1 cellular context compared by ENCODE assay signal in the genomic region with DNA sequence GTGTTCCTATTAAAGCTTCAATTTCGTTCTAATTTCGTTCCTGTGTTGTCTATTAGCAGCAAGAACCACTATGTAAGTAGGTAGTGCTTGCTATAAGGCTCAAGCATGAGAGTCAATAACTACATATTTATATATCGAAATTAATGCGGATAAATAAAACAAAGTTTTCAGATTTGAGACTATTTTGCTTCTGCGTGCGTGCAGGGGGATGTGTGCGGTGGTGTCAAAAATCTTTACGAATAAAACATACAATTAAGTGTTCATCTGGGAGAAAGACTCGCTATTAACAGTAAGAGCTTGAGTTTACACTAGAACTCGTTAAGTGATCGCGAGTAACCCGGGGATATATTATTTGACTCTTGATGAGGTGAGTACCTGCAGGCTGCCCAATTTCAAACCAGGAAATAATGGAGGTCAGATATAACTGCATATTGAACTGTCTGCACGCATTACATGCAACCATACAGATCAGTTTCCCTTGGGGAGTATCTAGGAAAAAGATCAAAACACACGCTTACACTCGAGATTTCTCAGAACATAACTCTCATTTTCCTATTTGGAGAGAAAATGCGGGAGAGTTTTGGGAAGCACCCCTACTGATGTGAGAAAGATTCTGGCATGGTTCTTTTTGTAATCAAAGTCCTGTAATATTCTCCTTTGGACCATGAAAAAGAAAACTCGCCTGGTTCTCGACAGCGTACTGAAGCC.
TF ChIP-seq lines count a peak whose summit lies in the region.

No MANE protein-coding gene starts in this region.

TF ChIP-seq in IMR-90, 13 proteins besides CTCF, POLR2A, EP300 and RAD21 (continued from another document):
- no peak for TF ChIP-seq MAZ (IDR thresholded peaks at IDR 0.05; ENCODE audit: borderline replicate concordance, low read depth, low read length)
- TF ChIP-seq, protein P1, sequence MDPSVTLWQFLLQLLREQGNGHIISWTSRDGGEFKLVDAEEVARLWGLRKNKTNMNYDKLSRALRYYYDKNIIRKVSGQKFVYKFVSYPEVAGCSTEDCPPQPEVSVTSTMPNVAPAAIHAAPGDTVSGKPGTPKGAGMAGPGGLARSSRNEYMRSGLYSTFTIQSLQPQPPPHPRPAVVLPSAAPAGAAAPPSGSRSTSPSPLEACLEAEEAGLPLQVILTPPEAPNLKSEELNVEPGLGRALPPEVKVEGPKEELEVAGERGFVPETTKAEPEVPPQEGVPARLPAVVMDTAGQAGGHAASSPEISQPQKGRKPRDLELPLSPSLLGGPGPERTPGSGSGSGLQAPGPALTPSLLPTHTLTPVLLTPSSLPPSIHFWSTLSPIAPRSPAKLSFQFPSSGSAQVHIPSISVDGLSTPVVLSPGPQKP (IDR thresholded peaks at IDR 0.05; ENCODE audit: borderline replicate concordance, low read depth, low read length) = no peak
- no peak for TF ChIP-seq CEBPB (IDR thresholded peaks at IDR 0.05; ENCODE audit: low read depth, low read length)
- no peak for TF ChIP-seq CHD1 (IDR thresholded peaks at IDR 0.05; ENCODE audit: low read depth, low read length)
- no peak for TF ChIP-seq RFX5 (IDR thresholded peaks at IDR 0.05; ENCODE audit: low read depth, low read length)
